Comparison of ENCODE assay signal across 28 cellular contexts in the genomic region with DNA sequence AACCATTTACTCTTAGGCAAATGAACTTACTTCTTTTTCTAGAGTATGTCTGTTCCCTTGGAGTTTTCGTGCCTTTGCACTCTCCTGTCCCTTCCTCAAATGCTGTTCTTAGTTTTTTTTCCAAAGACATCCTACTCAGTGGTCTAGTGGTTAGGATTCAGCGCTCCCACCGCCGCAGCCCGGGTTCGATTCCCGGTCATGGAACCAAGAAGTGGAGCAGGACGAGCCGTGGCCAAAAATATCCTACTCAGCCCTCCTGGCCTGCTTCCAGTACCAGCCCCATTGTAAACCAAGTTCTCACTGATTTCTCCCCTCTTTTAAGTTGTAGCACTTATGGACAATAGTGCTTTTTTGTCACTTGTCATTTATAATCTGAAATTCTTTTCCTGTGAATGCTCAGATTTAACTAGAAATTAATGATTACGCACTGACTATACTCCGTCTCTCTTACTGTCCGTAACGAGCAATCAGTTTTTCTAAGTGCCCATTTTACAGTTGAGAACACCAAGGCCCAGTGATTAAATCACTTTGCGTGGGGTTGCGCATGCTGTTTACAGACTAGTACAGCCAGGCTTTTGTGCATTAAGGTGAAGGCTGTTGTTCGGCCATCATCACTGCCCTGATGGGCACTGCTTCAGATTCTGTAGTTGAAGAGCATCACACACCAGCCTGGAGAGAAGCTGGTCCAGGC.
"Had no signal": no experiment of that assay in that cellular context is flagged by ENCODE, and none has a peak within 500 bp of the region (broad histone marks: within the 10 kb centered on the region; RNA-seq: fewer than 3 reads in every experiment).

No MANE protein-coding gene starts in this region.

- ATAC-seq: activated CD8-positive, alpha-beta T cell treated with anti-CD3 and anti-CD28 coated beads, Interleukin-2, amount 10 ng/mL, durations not matched to agents 7 days and 5 days; activated naive CD4-positive, alpha-beta T cell treated with anti-CD3 and anti-CD28 coated beads, Interleukin-2, amount 50 U/mL, for 72 hours; activated naive CD8-positive, alpha-beta T cell treated with anti-CD3 and anti-CD28 coated beads, Interleukin-2, amount 50 U/mL, for 24 hours; body of pancreas; T-helper 17 cell; WTC11 had no signal

- H3K36me3 Mint-ChIP-seq: activated naive CD4-positive, alpha-beta T cell treated with anti-CD3 and anti-CD28 coated beads, Interleukin-2, amount 50 U/mL, for 72 hours had no signal

- H3K4me3 Mint-ChIP-seq: activated CD8-positive, alpha-beta T cell treated with anti-CD3 and anti-CD28 coated beads, Interleukin-2, amount 10 ng/mL, durations not matched to agents 7 days and 5 days; activated naive CD8-positive, alpha-beta T cell treated with anti-CD3 and anti-CD28 coated beads, Interleukin-2, amount 50 U/mL, for 24 hours; activated T-cell treated with anti-CD3 and anti-CD28 coated beads, Interleukin-2, amount 50 U/mL, for 24 hours; activated T-helper 1 cell treated with anti-CD3 and anti-CD28 coated beads, Interleukin-12 subunit alpha, Interleukin-12 subunit beta, Interleukin-2, Interleukin-4 antibody, amounts not matched to agents 30 ng/mL and 10 ng/mL and 1 ng/mL, durations not matched to agents 14 hours and 24 hours and 36 hours; T-helper 17 cell; WTC11 had no signal

- H3K4me3 ChIP-seq: ascending aorta, body of pancreas, MG63 had no signal

- H3K9me3 ChIP-seq: ascending aorta, body of pancreas, MG63 had no signal

- H3K36me3 ChIP-seq: ascending aorta, MG63 had no signal

- H3K27ac Mint-ChIP-seq: activated CD8-positive, alpha-beta T cell treated with anti-CD3 and anti-CD28 coated beads, Interleukin-2, amount 10 ng/mL, durations not matched to agents 7 days and 5 days; activated naive CD4-positive, alpha-beta T cell treated with anti-CD3 and anti-CD28 coated beads, Interleukin-2, amount 50 U/mL, for 72 hours; activated naive CD8-positive, alpha-beta T cell treated with anti-CD3 and anti-CD28 coated beads, Interleukin-2, amount 50 U/mL, for 24 hours; activated T-cell treated with anti-CD3 and anti-CD28 coated beads, Interleukin-2, amount 50 U/mL, for 24 hours; activated T-helper 1 cell treated with anti-CD3 and anti-CD28 coated beads, Interleukin-12 subunit alpha, Interleukin-12 subunit beta, Interleukin-2, Interleukin-4 antibody, amounts not matched to agents 30 ng/mL and 10 ng/mL and 1 ng/mL, durations not matched to agents 14 hours and 24 hours and 36 hours; T-helper 17 cell; WTC11 had no signal

- DNase-seq: activated CD4-positive, alpha-beta T cell treated with anti-CD3 and anti-CD28 coated beads for 48 hours; activated CD4-positive, alpha-beta T cell treated with anti-CD3 and anti-CD28 coated beads, Interleukin-2, amount 50 U/mL, for 4 hours; activated CD4-positive, CD25-positive, alpha-beta regulatory T cell treated with anti-CD3 and anti-CD28 coated beads, Interleukin-2, amount 50 U/mL, for 72 hours; activated CD8-positive, alpha-beta T cell treated with anti-CD3 and anti-CD28 coated beads, Interleukin-2, amount 10 ng/mL, durations not matched to agents 7 days and 5 days; activated effector memory CD4-positive, alpha-beta T cell treated with anti-CD3 and anti-CD28 coated beads, Interleukin-2, amount 50 U/mL, for 16 hours; activated naive CD4-positive, alpha-beta T cell treated with Interleukin-2 at 50 U/mL for 16 hours; activated naive CD8-positive, alpha-beta T cell treated with anti-CD3 and anti-CD28 coated beads, Interleukin-2, amount 50 U/mL, for 24 hours; activated T-cell treated with anti-CD3 and anti-CD28 coated beads, Interleukin-2, amount 50 U/mL, for 24 hours; amniotic stem cell; body of pancreas; MG63; MV-4-11; NCI-H1092 treated with DMSO at 0.1 percent for 48 hours; NCI-H1417 treated with DMSO at 0.1 percent for 48 hours; NCI-H1694; NCI-H2029; NCI-H2107; NCI-H345; NCI-H510A; NCI-H526 treated with DMSO at 0.1 percent for 48 hours; NCI-H82; SIG-M5; T-helper 17 cell; T-helper 9 cell had no signal

- H3K4me1 ChIP-seq: ascending aorta, body of pancreas had no signal

- H3K27me3 ChIP-seq: ascending aorta, body of pancreas, MG63 had no signal

- H3K9me3 Mint-ChIP-seq: activated naive CD4-positive, alpha-beta T cell treated with anti-CD3 and anti-CD28 coated beads, Interleukin-2, amount 50 U/mL, for 72 hours; activated T-cell treated with anti-CD3 and anti-CD28 coated beads, Interleukin-2, amount 50 U/mL, for 24 hours; activated T-helper 1 cell treated with anti-CD3 and anti-CD28 coated beads, Interleukin-12 subunit alpha, Interleukin-12 subunit beta, Interleukin-2, Interleukin-4 antibody, amounts not matched to agents 30 ng/mL and 10 ng/mL and 1 ng/mL, durations not matched to agents 14 hours and 24 hours and 36 hours had no signal

- H3K27ac ChIP-seq: ascending aorta, body of pancreas had no signal
